8 cellular contexts compared by ENCODE assay signal in the genomic region with DNA sequence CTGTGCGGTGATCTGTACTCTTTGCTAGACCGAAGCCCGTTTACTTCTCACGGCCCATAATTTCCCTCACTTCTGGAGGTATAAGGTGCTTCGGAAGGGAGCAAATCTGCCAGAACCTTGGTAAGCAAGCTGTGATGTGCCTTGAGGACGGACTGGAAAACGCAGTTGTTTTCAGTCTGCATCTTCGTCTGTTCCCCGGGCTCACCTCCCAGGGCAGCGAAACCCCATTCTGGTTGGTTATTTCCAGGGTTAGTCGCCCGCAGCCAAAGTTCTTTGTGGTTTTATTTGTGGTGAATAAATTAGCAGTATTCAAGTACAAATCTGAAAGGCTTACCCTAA. TPM values are rescaled to one million over a fixed set of nuclear protein-coding genes. Genes with fewer than 3 reads are reported as not detected.
DNase-seq lines count a peak whose midpoint lies in the region; ATAC-seq, FAIRE-seq and TF ChIP-seq lines count a peak whose summit lies in the region.

No MANE protein-coding gene starts in this region.

- H3K9ac ChIP-seq in HepG2 (ENCODE audit: insufficient read depth, low read depth, low read length) = peak overlapping the region; percentile 94

- peaks cover 16% of the 10 kb centered on the region for H3K79me2 ChIP-seq in HepG2 (ENCODE audit: insufficient read depth, low read length)

- no peak for TF ChIP-seq RAD21 in HepG2 (CRISPR knock-in tag; IDR thresholded peaks at IDR 0.05)

- ATAC-seq in GM21723 (IDR thresholded peaks at IDR 0.05; ENCODE audit: unreplicated experiment) (peak; percentile 23), HepG2 (peak; percentile 62)

- peak overlapping the region; percentile 46 for H2AFZ ChIP-seq in HepG2 (ENCODE audit: low read length)

- in situ Hi-C loops in HepG2 (cut with HindIII; ENCODE audit: extremely low pct_ligation_motif_present, low pct_unique_long_range_greater_than_20kb) = loop anchor here (10.0 kb wide), 1 partner anchor 132 kb away; no protein-coding TSS in a partner anchor
- in situ Hi-C loops in KBM-7 (cut with MboI; ENCODE audit: low pct_unique_long_range_greater_than_20kb, low sequenced_read_pairs) = no loop called here

- TF ChIP-seq CTCF in GM12864 (IDR thresholded peaks at IDR 0.05; ENCODE audit: low read depth, low read length, missing control alignments) (no peak), brain (conservative IDR thresholded peaks at IDR 0.05) (no peak), HepG2 (CRISPR knock-in tag; IDR thresholded peaks at IDR 0.05) (no peak), tibial artery (IDR thresholded peaks at IDR 0.05) (no peak)

- peaks cover 43% of the 10 kb centered on the region for H3K36me3 ChIP-seq in MG63
- H3K36me3 ChIP-seq in HepG2 (replicated peaks in 1 of 2; ENCODE audit: control insufficient read depth in 1 of 2, insufficient read depth in 2 of 2, low read length in 2 of 2) = peaks cover 0 to 13% of the 10 kb centered on the region in 2 experiments; a peak in 1 of 5 replicates
- peaks cover 20 to 21% (median 20%) of the 10 kb centered on the region in 3 donors for H3K36me3 ChIP-seq in tibial artery

- peak overlapping the region in 4 of 5 experiments; percentile 87 to 100 (median 94) for H3K27ac Mint-ChIP-seq in brain

- no peaks in the 10 kb centered on the region for H3K9me3 ChIP-seq in MG63
- no peaks in the 10 kb centered on the region for H3K9me3 ChIP-seq in HepG2 (ENCODE audit: low read length)
- no peaks in the 10 kb centered on the region for H3K9me3 ChIP-seq in tibial artery

- peaks cover 0 to 3% (median 0%) of the 10 kb centered on the region in 5 experiments for H3K9me3 Mint-ChIP-seq in brain

- BruUV-seq in HepG2 (replicated peaks; lab: Mats Ljungman, UMichigan) = TSS peak; percentile 83

- DNase-seq in GM12864 (ENCODE audit: low read depth) = no peak
- no peak for DNase-seq in MG63
- DNase-seq in HepG2 (ENCODE audit: low spot score) = no peak
- no peak for DNase-seq in tibial artery
- no peak for DNase-seq in KBM-7
- DNase-seq in NK-92 treated with Interleukin-12 subunit alpha and Interleukin-12 subunit beta, amount 100 ng/mL, for 24 hours (lab: John Stamatoyannopoulos, UW) = no peak

- H3K4me1 Mint-ChIP-seq in brain = peaks cover 38% of the 10 kb centered on the region

- H3K4me3 Mint-ChIP-seq in brain = peak overlapping the region; percentile 94 to 100 (median 100)

- H4K20me1 ChIP-seq in HepG2 (ENCODE audit: insufficient read depth, low read length) = no peaks in the 10 kb centered on the region

- POLR2A ChIA-PET in HepG2 (lab: Yijun Ruan, JAX) = interaction anchor here (0.9 to 2.1 kb wide), 11 partner anchors 9 to 236 kb away, joined by 3 to 21 read pairs (median 3); partner anchors contain the start of genes BTBD1 and C15orf40

- peaks cover 35% of the 10 kb centered on the region for H3K36me3 Mint-ChIP-seq in brain

- WGBS in HepG2 (ENCODE audit: low lambda C conversion rate) = 5% methylated on average over 8 of the region's 12 CpGs

- peak overlapping the region; percentile 78 for H3K4me3 ChIP-seq in GM12864 (ENCODE audit: low read depth, low read length)
- peak overlapping the region; percentile 78 for H3K4me3 ChIP-seq in MG63
- peak overlapping the region; percentile 73 to 94 (median 88) for H3K4me3 ChIP-seq in HepG2 (replicated peaks in 1 of 3; ENCODE audit: insufficient read depth in 1 of 3, low read depth in 2 of 3, low read length in 3 of 3)
- H3K4me3 ChIP-seq in tibial artery = peak overlapping the region; percentile 68 to 92

- CTCF ChIA-PET in HepG2 (lab: Yijun Ruan, JAX; ENCODE audit: low intra/inter-chr PET ratio, low total read pairs) = no interaction called here

- peaks cover 7% of the 10 kb centered on the region for H3K27me3 Mint-ChIP-seq in brain

- H3K27ac ChIP-seq in HepG2 (ENCODE audit: extremely low read length, insufficient read depth, low read length) (peak overlapping the region; percentile 75), tibial artery (peak overlapping the region; percentile 75 to 78)

- FAIRE-seq in HepG2 (lab: Jason Lieb, UNC) = no peak

- TF ChIP-seq POLR2A in HepG2 (IDR thresholded peaks at IDR 0.05; ENCODE audit: insufficient read depth in 1 of 2, low read depth in 2 of 2, low read length in 2 of 2) = no peak

- intact Hi-C loops in HepG2 (cut with micrococcal nuclease; ENCODE audit: unreplicated experiment) = loop anchor here (5.0 kb wide), 1 partner anchor 129 kb away; no protein-coding TSS in a partner anchor
- intact Hi-C loops in tibial artery (cut with DNase I; ENCODE audit: low total_unique reads) = no loop called here

- H3K27me3 ChIP-seq in MG63 = no peaks in the 10 kb centered on the region
- no peaks in the 10 kb centered on the region; a peak in 1 of 5 replicates for H3K27me3 ChIP-seq in HepG2 (ENCODE audit: control insufficient read depth in 1 of 2, insufficient read depth in 2 of 2, low read length in 2 of 2)
- H3K27me3 ChIP-seq in tibial artery = no peaks in the 10 kb centered on the region

- H3K4me1 ChIP-seq in HepG2 (ENCODE audit: insufficient read depth, low read length) (peaks cover 30% of the 10 kb centered on the region), tibial artery (peaks cover 0 to 18% (median 14%) of the 10 kb centered on the region in 4 donors)

- peak overlapping the region; percentile 86 for H3K4me2 ChIP-seq in HepG2 (ENCODE audit: low read depth, low read length)

- TF ChIP-seq EP300 in HepG2 (IDR thresholded peaks at IDR 0.05; ENCODE audit: low read depth in 2 of 2, low read length in 2 of 2) (no peak), HepG2 (CRISPR knock-in tag; IDR thresholded peaks at IDR 0.05; ENCODE audit: borderline replicate concordance) (no peak)

RNA-seq across cellular contexts. Expression of gene RAMAC, which starts 0.4 kb away (rescaled TPM):
- 25.1 and 28.5 TPM in 2 replicates for total RNA-seq in MG63 (2014; rRNA removed; shearing (Covaris generic); ENCODE audit: low replicate concordance)
- polyA plus RNA-seq in brain (ENCODE audit: insufficient read depth, low read depth, low replicate concordance) (22.6 TPM), HepG2 (2011; rRNA removed) (20.3 and 22.2 TPM in 2 replicates)
- 45.9 and 71.7 TPM in 2 replicates for total RNA-seq in HepG2 (2016; rRNA removed; fragmentation: Illumina TruSeq; extraction: Trizol)
- 9.0 and 12.2 TPM in 2 replicates for total RNA-seq in HepG2 (2016; cell fraction: cytosol; rRNA removed; fragmentation: Illumina TruSeq; extraction: Trizol; ENCODE audit: low read depth)
- 48.3 and 73.9 TPM in 2 replicates for total RNA-seq in HepG2 (2016; cell fraction: insoluble cytoplasmic fraction; rRNA removed; fragmentation: Illumina TruSeq; extraction: Trizol)
- total RNA-seq in HepG2 (2016; cell fraction: membrane; rRNA removed; fragmentation: Illumina TruSeq; extraction: Trizol) = 17.5 and 17.8 TPM in 2 replicates
- 16.0 and 16.2 TPM in 2 replicates for total RNA-seq in HepG2 (2016; cell fraction: nucleus; rRNA removed; fragmentation: Illumina TruSeq; extraction: Trizol)
- polyA plus RNA-seq in HepG2 (2011; cell fraction: cytosol; rRNA removed) = 18.3 and 26.0 TPM in 2 replicates
- polyA plus RNA-seq in HepG2 (2011; cell fraction: nucleus; rRNA removed) = 2.8 and 4.1 TPM in 2 replicates
- polyA plus RNA-seq in HepG2 (2012) = 20.3 and 23.8 TPM in 2 replicates
- 7.3 and 8.8 TPM in 2 replicates for polyA plus RNA-seq in HepG2 (2016; cell fraction: cytosol; fragmentation: Illumina TruSeq; extraction: Trizol; ENCODE audit: low read depth)
- polyA plus RNA-seq in HepG2 (2016; cell fraction: insoluble cytoplasmic fraction; fragmentation: Illumina TruSeq; extraction: Trizol; ENCODE audit: low read depth) = 67.2 and 70.6 TPM in 2 replicates
- 12.0 and 12.7 TPM in 2 replicates for polyA plus RNA-seq in HepG2 (2016; cell fraction: membrane; fragmentation: Illumina TruSeq; extraction: Trizol; ENCODE audit: low read depth)
- polyA plus RNA-seq in HepG2 (2016; cell fraction: nucleus; fragmentation: Illumina TruSeq; extraction: Trizol; ENCODE audit: insufficient read depth, low read depth) = 23.3 and 25.8 TPM in 2 replicates
- polyA minus RNA-seq in HepG2 (2011; rRNA and poly(A)+ RNA removed; ENCODE audit: low replicate concordance) = 5.7 and 6.7 TPM in 2 replicates
- 11.7 and 12.0 TPM in 2 replicates for polyA minus RNA-seq in HepG2 (2011; cell fraction: cytosol; rRNA and poly(A)+ RNA removed)
- polyA minus RNA-seq in HepG2 (2011; cell fraction: nucleus; rRNA and poly(A)+ RNA removed) = 6.4 and 6.8 TPM in 2 replicates

RNA-seq across cellular contexts. Expression of gene C15orf40, which starts 25.0 kb away (rescaled TPM):
- total RNA-seq in MG63 (2014; rRNA removed; shearing (Covaris generic); ENCODE audit: low replicate concordance) = 7.9 and 41.4 TPM in 2 replicates
- 18.9 TPM for polyA plus RNA-seq in brain (ENCODE audit: insufficient read depth, low read depth, low replicate concordance)
- 24.0 and 25.5 TPM in 2 replicates for total RNA-seq in HepG2 (2016; rRNA removed; fragmentation: Illumina TruSeq; extraction: Trizol)
- total RNA-seq in HepG2 (2016; cell fraction: cytosol; rRNA removed; fragmentation: Illumina TruSeq; extraction: Trizol; ENCODE audit: low read depth) = 30.8 and 39.8 TPM in 2 replicates
- total RNA-seq in HepG2 (2016; cell fraction: insoluble cytoplasmic fraction; rRNA removed; fragmentation: Illumina TruSeq; extraction: Trizol) = 25.7 and 25.9 TPM in 2 replicates
- total RNA-seq in HepG2 (2016; cell fraction: membrane; rRNA removed; fragmentation: Illumina TruSeq; extraction: Trizol) = 36.4 and 42.2 TPM in 2 replicates
- 13.1 and 15.9 TPM in 2 replicates for total RNA-seq in HepG2 (2016; cell fraction: nucleus; rRNA removed; fragmentation: Illumina TruSeq; extraction: Trizol)
- 26.3 and 31.7 TPM in 2 replicates for polyA plus RNA-seq in HepG2 (2011; rRNA removed)
- 23.2 and 25.9 TPM in 2 replicates for polyA plus RNA-seq in HepG2 (2011; cell fraction: cytosol; rRNA removed)
- 12.8 and 15.4 TPM in 2 replicates for polyA plus RNA-seq in HepG2 (2011; cell fraction: nucleus; rRNA removed)
- 17.2 and 19.2 TPM in 2 replicates for polyA plus RNA-seq in HepG2 (2012)
- polyA plus RNA-seq in HepG2 (2016; cell fraction: cytosol; fragmentation: Illumina TruSeq; extraction: Trizol; ENCODE audit: low read depth) = 44.3 and 51.0 TPM in 2 replicates
- polyA plus RNA-seq in HepG2 (2016; cell fraction: insoluble cytoplasmic fraction; fragmentation: Illumina TruSeq; extraction: Trizol; ENCODE audit: low read depth) = 28.8 and 33.4 TPM in 2 replicates
- 35.5 and 38.7 TPM in 2 replicates for polyA plus RNA-seq in HepG2 (2016; cell fraction: membrane; fragmentation: Illumina TruSeq; extraction: Trizol; ENCODE audit: low read depth)
- polyA plus RNA-seq in HepG2 (2016; cell fraction: nucleus; fragmentation: Illumina TruSeq; extraction: Trizol; ENCODE audit: insufficient read depth, low read depth) = 22.3 and 28.3 TPM in 2 replicates
- polyA minus RNA-seq in HepG2 (2011; rRNA and poly(A)+ RNA removed; ENCODE audit: low replicate concordance) = 27.9 and 55.6 TPM in 2 replicates
- 4.3 and 8.2 TPM in 2 replicates for polyA minus RNA-seq in HepG2 (2011; cell fraction: cytosol; rRNA and poly(A)+ RNA removed)
- polyA minus RNA-seq in HepG2 (2011; cell fraction: nucleus; rRNA and poly(A)+ RNA removed) = 32.2 TPM in 2 replicates

RNA-seq across cellular contexts. Expression of gene HOMER2, which starts 33.9 kb away (rescaled TPM):
- total RNA-seq in MG63 (2014; rRNA removed; shearing (Covaris generic); ENCODE audit: low replicate concordance) = 19.6 and 19.7 TPM in 2 replicates
- polyA plus RNA-seq in brain (ENCODE audit: insufficient read depth, low read depth, low replicate concordance) = 12.1 TPM
- total RNA-seq in HepG2 (2016; rRNA removed; fragmentation: Illumina TruSeq; extraction: Trizol) = 13.3 and 14.1 TPM in 2 replicates
- 18.1 and 20.2 TPM in 2 replicates for total RNA-seq in HepG2 (2016; cell fraction: cytosol; rRNA removed; fragmentation: Illumina TruSeq; extraction: Trizol; ENCODE audit: low read depth)
- total RNA-seq in HepG2 (2016; cell fraction: insoluble cytoplasmic fraction; rRNA removed; fragmentation: Illumina TruSeq; extraction: Trizol) = 13.6 and 13.7 TPM in 2 replicates
- total RNA-seq in HepG2 (2016; cell fraction: membrane; rRNA removed; fragmentation: Illumina TruSeq; extraction: Trizol) = 29.6 and 30.6 TPM in 2 replicates
- 10.4 and 11.0 TPM in 2 replicates for total RNA-seq in HepG2 (2016; cell fraction: nucleus; rRNA removed; fragmentation: Illumina TruSeq; extraction: Trizol)
- 12.9 and 15.7 TPM in 2 replicates for polyA plus RNA-seq in HepG2 (2011; rRNA removed)
- 8.1 and 12.6 TPM in 2 replicates for polyA plus RNA-seq in HepG2 (2011; cell fraction: cytosol; rRNA removed)
- polyA plus RNA-seq in HepG2 (2011; cell fraction: nucleus; rRNA removed) = 11.2 and 12.7 TPM in 2 replicates
- 11.2 and 11.8 TPM in 2 replicates for polyA plus RNA-seq in HepG2 (2012)
- polyA plus RNA-seq in HepG2 (2016; cell fraction: cytosol; fragmentation: Illumina TruSeq; extraction: Trizol; ENCODE audit: low read depth) = 27.4 and 28.8 TPM in 2 replicates
- 11.1 and 15.6 TPM in 2 replicates for polyA plus RNA-seq in HepG2 (2016; cell fraction: insoluble cytoplasmic fraction; fragmentation: Illumina TruSeq; extraction: Trizol; ENCODE audit: low read depth)
- 34.5 and 36.2 TPM in 2 replicates for polyA plus RNA-seq in HepG2 (2016; cell fraction: membrane; fragmentation: Illumina TruSeq; extraction: Trizol; ENCODE audit: low read depth)
- polyA plus RNA-seq in HepG2 (2016; cell fraction: nucleus; fragmentation: Illumina TruSeq; extraction: Trizol; ENCODE audit: insufficient read depth, low read depth) = 14.6 and 15.4 TPM in 2 replicates
- 14.3 and 25.3 TPM in 2 replicates for polyA minus RNA-seq in HepG2 (2011; rRNA and poly(A)+ RNA removed; ENCODE audit: low replicate concordance)
- polyA minus RNA-seq in HepG2 (2011; cell fraction: cytosol; rRNA and poly(A)+ RNA removed) = 12.7 and 18.6 TPM in 2 replicates
- polyA minus RNA-seq in HepG2 (2011; cell fraction: nucleus; rRNA and poly(A)+ RNA removed) = 33.9 and 36.8 TPM in 2 replicates
